In genomic region chr2:65724752-65725151, GRCh38 we compare ENCODE assay signal across 17 cellular contexts.
DNase-seq lines count a peak whose midpoint lies in the region; ATAC-seq, FAIRE-seq and TF ChIP-seq lines count a peak whose summit lies in the region.
"Had no signal": no experiment of that assay in that cellular context is flagged by ENCODE, and none has a peak within 500 bp of the region (broad histone marks: within the 10 kb centered on the region; RNA-seq: fewer than 3 reads in every experiment).

No MANE protein-coding gene starts in this region.

- H3K4me3 ChIP-seq in pancreas: no peak overlapping the region
- H3K4me3 ChIP-seq: A549, GM12878 had no signal

- H3K9me3 ChIP-seq in pancreas: no peaks in the 10 kb centered on the region
- H3K9me3 ChIP-seq: A549 had no signal

- intact Hi-C loops in pancreas (cut with DNase I): no loop called here

- peaks cover 0 to 6% (median 3%) of the 10 kb centered on the region in 3 donors for H3K4me1 ChIP-seq in pancreas
- H3K4me1 ChIP-seq: A549 had no signal

- FAIRE-seq in pancreas (lab: Jason Lieb, UNC): no peak
- no peak for FAIRE-seq in GM12892 (lab: Jason Lieb, UNC)
- FAIRE-seq: A549, GM12878 had no signal

- ATAC-seq in pancreas (peak; percentile 55 to 63 (median 62)), GM19023 (IDR thresholded peaks at IDR 0.05; ENCODE audit: unreplicated experiment) (no peak)
- ATAC-seq: A549, GM12878 had no signal

- H3K36me3 ChIP-seq in pancreas: no peaks in the 10 kb centered on the region

- no peaks in the 10 kb centered on the region for H3K27me3 ChIP-seq in pancreas

- TF ChIP-seq POLR2A in GM12892 (IDR thresholded peaks at IDR 0.05; ENCODE audit: low read depth, low read length) (no peak), erythroblast (IDR thresholded peaks at IDR 0.05; ENCODE audit: low read length) (no peak)

- DNase-seq in DMS53 (lab: John Stamatoyannopoulos, UW) (peak; percentile 93), RWPE1 (ENCODE audit: low spot score) (peak; percentile 30), epithelial cell of prostate (ENCODE audit: low read depth, low spot score) (peak; percentile 67), pancreas (peak in 2 of 6 donors; percentile 18 to 60), GM12892 (ENCODE audit: insufficient read length) (no peak), erythroblast (lab: John Stamatoyannopoulos, UW) (no peak)
- DNase-seq: DND-41, GOT3, NCI-H1694 treated with DMSO at 0.1 percent for 48 hours, NCI-H2081 treated with DMSO at 0.1 percent for 48 hours, NCI-H2171 treated with DMSO at 0.1 percent for 48 hours, NCI-H524 treated with DMSO at 0.1 percent for 48 hours, NCI-H82, SHP77 had no signal

- H3K27ac ChIP-seq in RWPE1 (no peak overlapping the region), epithelial cell of prostate (no peak overlapping the region), pancreas (no peak overlapping the region)
- H3K27ac ChIP-seq: A549 had no signal

- WGBS in pancreas, 2 donors: 78 to 80% methylated on average over 4 of the region's 4 CpGs

- TF ChIP-seq CTCF in RWPE1 (conservative IDR thresholded peaks at IDR 0.05; ENCODE audit: low read depth): no peak
- no peak for TF ChIP-seq CTCF in pancreas (IDR thresholded peaks at IDR 0.05)

- CTCF ChIA-PET in RWPE1 (lab: Yijun Ruan, JAX): interaction anchor here (0.6 kb wide), 1 partner anchor 60 kb away, joined by 4 read pairs; no protein-coding TSS in a partner anchor

- POLR2A ChIA-PET in RWPE1 (lab: Yijun Ruan, JAX; ENCODE audit: low non-redundant PET): no interaction called here

Comparison
In these comparisons a context has a peak if more than half of its experiments do, and no peak if none do; other contexts are left out.
1. DNase-seq: peak in DMS53 (single experiment), RWPE1 (single experiment) and epithelial cell of prostate (single experiment); none in GM12892 (single experiment) and erythroblast (0 of 2).